20 cellular contexts compared by ENCODE assay signal in genomic region chr11:3014943-3015342, GRCh38. TPM values are rescaled to one million over a fixed set of nuclear protein-coding genes. Genes with fewer than 3 reads are reported as not detected.
DNase-seq lines count a peak whose midpoint lies in the region; ATAC-seq and TF ChIP-seq lines count a peak whose summit lies in the region.
"Had no signal": no experiment of that assay in that cellular context is flagged by ENCODE, and none has a peak within 500 bp of the region (broad histone marks: within the 10 kb centered on the region; RNA-seq: fewer than 3 reads in every experiment).

No MANE protein-coding gene starts in this region.

- no peaks in the 10 kb centered on the region for H3K27me3 Mint-ChIP-seq in stimulated activated naive CD8-positive, alpha-beta T cell treated with anti-CD3 and anti-CD28 coated beads, Interleukin-15, Interleukin-2, amounts not matched to agents 100 ng/mL and 50 ng/mL, for 24 hours
- no peaks in the 10 kb centered on the region for H3K27me3 Mint-ChIP-seq in activated CD8-positive, alpha-beta T cell treated with anti-CD3 and anti-CD28 coated beads for 36 hours
- peaks cover 11% of the 10 kb centered on the region for H3K27me3 Mint-ChIP-seq in glutamatergic neuron (ENCODE audit: unreplicated experiment)
- H3K27me3 Mint-ChIP-seq: brain had no signal

- H3K27me3 ChIP-seq in thymus (ENCODE audit: control insufficient read depth, insufficient read depth) (no peaks in the 10 kb centered on the region), SJCRH30 (no peaks in the 10 kb centered on the region)
- H3K27me3 ChIP-seq: neutrophil, SJSA1, upper lobe of right lung had no signal

- no peak for ATAC-seq in stimulated activated naive CD8-positive, alpha-beta T cell treated with anti-CD3 and anti-CD28 coated beads, Interleukin-15, Interleukin-2, amounts not matched to agents 100 U/mL and 50 U/mL, for 24 hours
- peak; percentile 6 for ATAC-seq in activated CD8-positive, alpha-beta T cell treated with anti-CD3 and anti-CD28 coated beads for 36 hours
- ATAC-seq: upper lobe of right lung, WTC11 had no signal

- H3K36me3 ChIP-seq in thymus (ENCODE audit: control insufficient read depth, insufficient read depth) (peaks cover 53% of the 10 kb centered on the region), SJCRH30 (peaks cover 21% of the 10 kb centered on the region)

- H3K4me1 ChIP-seq in thymus (ENCODE audit: control insufficient read depth, insufficient read depth, low read length) (peaks cover 17% of the 10 kb centered on the region), SJCRH30 (no peaks in the 10 kb centered on the region)
- H3K4me1 ChIP-seq: Caco-2, upper lobe of right lung had no signal

- TF ChIP-seq CTCF in activated CD8-positive, alpha-beta T cell treated with anti-CD3 and anti-CD28 coated beads for 36 hours (IDR thresholded peaks at IDR 0.05) = no peak
- no peak for TF ChIP-seq CTCF in glutamatergic neuron (IDR thresholded peaks at IDR 0.05; ENCODE audit: partially characterized antibody, unreplicated experiment)

- POLR2A ChIA-PET in activated CD8-positive, alpha-beta T cell treated with anti-CD3 and anti-CD28 coated beads for 36 hours (lab: Charles Lee) = interaction anchor here (0.7 to 4.7 kb wide), 10 partner anchors 8 to 119 kb away, joined by 3 to 79 read pairs (median 4); partner anchors contain the start of gene NAP1L4

- peaks cover 56% of the 10 kb centered on the region for H3K36me3 Mint-ChIP-seq in stimulated activated naive CD8-positive, alpha-beta T cell treated with anti-CD3 and anti-CD28 coated beads, Interleukin-15, Interleukin-2, amounts not matched to agents 100 ng/mL and 50 ng/mL, for 24 hours (ENCODE audit: low read depth)
- H3K36me3 Mint-ChIP-seq in activated CD8-positive, alpha-beta T cell treated with anti-CD3 and anti-CD28 coated beads for 36 hours (ENCODE audit: low read depth) = peaks cover 69% of the 10 kb centered on the region
- no peaks in the 10 kb centered on the region for H3K36me3 Mint-ChIP-seq in glutamatergic neuron (ENCODE audit: unreplicated experiment)

- intact Hi-C loops in activated CD8-positive, alpha-beta T cell treated with anti-CD3 and anti-CD28 coated beads for 36 hours (cut with micrococcal nuclease) = loop anchor here (2.0 to 5.0 kb wide), 2 partner anchors 26 to 38 kb away; no protein-coding TSS in a partner anchor

- H3K9me3 Mint-ChIP-seq in stimulated activated naive CD8-positive, alpha-beta T cell treated with anti-CD3 and anti-CD28 coated beads, Interleukin-15, Interleukin-2, amounts not matched to agents 100 ng/mL and 50 ng/mL, for 24 hours = no peaks in the 10 kb centered on the region
- H3K9me3 Mint-ChIP-seq in activated CD8-positive, alpha-beta T cell treated with anti-CD3 and anti-CD28 coated beads for 36 hours = no peaks in the 10 kb centered on the region
- peaks cover 8% of the 10 kb centered on the region for H3K9me3 Mint-ChIP-seq in glutamatergic neuron (ENCODE audit: unreplicated experiment)
- H3K9me3 Mint-ChIP-seq: brain, WTC11 had no signal

- H3K4me3 ChIP-seq in thymus (ENCODE audit: low read length) (no peak overlapping the region), SJCRH30 (no peak overlapping the region)
- H3K4me3 ChIP-seq: SJSA1, upper lobe of right lung had no signal

- H3K9me3 ChIP-seq in thymus (ENCODE audit: control insufficient read depth) = no peaks in the 10 kb centered on the region
- H3K9me3 ChIP-seq in SJCRH30 (replicated peaks) = no peaks in the 10 kb centered on the region
- H3K9me3 ChIP-seq: Caco-2, neutrophil, SJSA1, upper lobe of right lung had no signal

- H3K4me1 Mint-ChIP-seq in stimulated activated naive CD8-positive, alpha-beta T cell treated with anti-CD3 and anti-CD28 coated beads, Interleukin-15, Interleukin-2, amounts not matched to agents 100 ng/mL and 50 ng/mL, for 24 hours (ENCODE audit: low read depth) = peaks cover 41% of the 10 kb centered on the region
- peaks cover 71% of the 10 kb centered on the region for H3K4me1 Mint-ChIP-seq in activated CD8-positive, alpha-beta T cell treated with anti-CD3 and anti-CD28 coated beads for 36 hours (ENCODE audit: low read depth)
- H3K4me1 Mint-ChIP-seq in glutamatergic neuron (ENCODE audit: low read depth, unreplicated experiment) = peaks cover 23% of the 10 kb centered on the region
- H3K4me1 Mint-ChIP-seq: brain, WTC11 had no signal

- H3K4me3 Mint-ChIP-seq in stimulated activated naive CD8-positive, alpha-beta T cell treated with anti-CD3 and anti-CD28 coated beads, Interleukin-15, Interleukin-2, amounts not matched to agents 100 ng/mL and 50 ng/mL, for 24 hours = no peak overlapping the region
- peak overlapping the region; percentile 31 for H3K4me3 Mint-ChIP-seq in activated CD8-positive, alpha-beta T cell treated with anti-CD3 and anti-CD28 coated beads for 36 hours
- no peak overlapping the region for H3K4me3 Mint-ChIP-seq in glutamatergic neuron (ENCODE audit: unreplicated experiment)
- H3K4me3 Mint-ChIP-seq: brain, WTC11 had no signal

- CTCF ChIA-PET in activated CD8-positive, alpha-beta T cell treated with anti-CD3 and anti-CD28 coated beads for 36 hours (lab: Charles Lee) = interaction anchor here (0.9 to 4.6 kb wide), 13 partner anchors 8 to 482 kb away, joined by 3 to 27 read pairs (median 4); no protein-coding TSS in a partner anchor

- DNase-seq in stimulated activated naive CD8-positive, alpha-beta T cell treated with anti-CD3 and anti-CD28 coated beads, Interleukin-15, Interleukin-2, amounts not matched to agents 100 U/mL and 50 U/mL, for 24 hours = no peak
- DNase-seq in activated CD8-positive, alpha-beta T cell treated with anti-CD3 and anti-CD28 coated beads for 36 hours = no peak
- DNase-seq in glutamatergic neuron (no peak), mesenteric fat pad (ENCODE audit: low spot score) (no peak), NCI-H748 (lab: John Stamatoyannopoulos, UW; ENCODE audit: unreplicated experiment) (no peak), SJCRH30 (no peak)
- DNase-seq: Caco-2, cortex of kidney, HCEC 1CT, Kasumi-1, NCI-H1092 treated with DMSO at 0.1 percent for 48 hours, NCI-H2029 treated with DMSO at 0.1 percent for 48 hours, NCI-H345, upper lobe of right lung had no signal

- peak overlapping the region; percentile 70 for H3K27ac Mint-ChIP-seq in stimulated activated naive CD8-positive, alpha-beta T cell treated with anti-CD3 and anti-CD28 coated beads, Interleukin-15, Interleukin-2, amounts not matched to agents 100 ng/mL and 50 ng/mL, for 24 hours
- H3K27ac Mint-ChIP-seq in activated CD8-positive, alpha-beta T cell treated with anti-CD3 and anti-CD28 coated beads for 36 hours = peak overlapping the region; percentile 91
- H3K27ac Mint-ChIP-seq in glutamatergic neuron (ENCODE audit: unreplicated experiment) = peak overlapping the region; percentile 93
- H3K27ac Mint-ChIP-seq: brain, WTC11 had no signal

- 73% methylated on average over 4 of the region's 4 CpGs for WGBS in thymus

- peak overlapping the region; percentile 72 for H3K27ac ChIP-seq in thymus (ENCODE audit: low read depth)
- no peak overlapping the region for H3K27ac ChIP-seq in SJCRH30
- H3K27ac ChIP-seq: neutrophil, SJSA1, upper lobe of right lung had no signal

RNA-seq across cellular contexts. Expression of gene NAP1L4, which starts 22.8 kb away (rescaled TPM):
- total RNA-seq in activated CD8-positive, alpha-beta T cell treated with anti-CD3 and anti-CD28 coated beads for 36 hours = 100 to 1,000 TPM; 212 to 223 TPM
- total RNA-seq in glutamatergic neuron (ENCODE audit: unreplicated experiment) (209 TPM), mesenteric fat pad (96.1 TPM)
- polyA plus RNA-seq in thymus = 157 TPM
- 135 and 168 TPM in 2 replicates for total RNA-seq in SJCRH30 (2014; rRNA removed; shearing (Covaris generic))

RNA-seq across cellular contexts. Expression of gene CARS1, which starts 42.3 kb away (rescaled TPM):
- 10 to 100 TPM; 82.7 to 88.2 TPM for total RNA-seq in activated CD8-positive, alpha-beta T cell treated with anti-CD3 and anti-CD28 coated beads for 36 hours
- 151 TPM for total RNA-seq in glutamatergic neuron (ENCODE audit: unreplicated experiment)
- polyA plus RNA-seq in thymus = 30.3 TPM
- total RNA-seq in mesenteric fat pad = 69.4 TPM
- 25.0 and 32.0 TPM in 2 replicates for total RNA-seq in SJCRH30 (2014; rRNA removed; shearing (Covaris generic))
